ENCODE assay signal across 10 cellular contexts in genomic region chr2:64731306-64731654, GRCh38.
DNase-seq lines count a peak whose midpoint lies in the region; ATAC-seq and TF ChIP-seq lines count a peak whose summit lies in the region.
"Had no signal": no experiment of that assay in that cellular context is flagged by ENCODE, and none has a peak within 500 bp of the region (broad histone marks: within the 10 kb centered on the region; RNA-seq: fewer than 3 reads in every experiment).

No MANE protein-coding gene starts in this region.

- TF ChIP-seq POLR2A in Peyer's patch (IDR thresholded peaks at IDR 0.05), result no peak
- TF ChIP-seq POLR2A in esophagus squamous epithelium (IDR thresholded peaks at IDR 0.05), result no peak

- peak overlapping the region; percentile 87 to 99 (median 96) for H3K27ac Mint-ChIP-seq in CD8-positive, alpha-beta memory T cell

- H3K4me3 Mint-ChIP-seq in CD8-positive, alpha-beta memory T cell, result peak overlapping the region; percentile 85 to 94 (median 88)

- no peak for ATAC-seq in HG03095 (IDR thresholded peaks at IDR 0.05; ENCODE audit: unreplicated experiment)

- H2AFZ ChIP-seq in parathyroid adenoma, result peak overlapping the region; percentile 52

- intact Hi-C loops in esophagus squamous epithelium (cut with DNase I), result no loop called here

- H3K27ac ChIP-seq in CD8-positive, alpha-beta memory T cell (ENCODE audit: low read depth, low read length), result no peak overlapping the region
- peak overlapping the region; percentile 76 to 82 (median 78) for H3K27ac ChIP-seq in Peyer's patch
- H3K27ac ChIP-seq in esophagus squamous epithelium, result peak overlapping the region; percentile 57 to 88 (median 75)
- peak overlapping the region; percentile 19 for H3K27ac ChIP-seq in parathyroid adenoma
- H3K27ac ChIP-seq: KMS-11 had no signal

- no peak overlapping the region for H3K9ac ChIP-seq in parathyroid adenoma
- H3K9ac ChIP-seq: KMS-11 had no signal

- POLR2A ChIA-PET in CD8-positive, alpha-beta memory T cell (lab: Charles Lee), result interaction anchor here (0.7 to 3.1 kb wide), 4 partner anchors 20 to 208 kb away, joined by 3 to 15 read pairs (median 8); partner anchors contain the start of gene SERTAD2

- H3K4me1 Mint-ChIP-seq in CD8-positive, alpha-beta memory T cell, result peaks cover 39 to 52% (median 46%) of the 10 kb centered on the region in 3 donors

- TF ChIP-seq CTCF in Peyer's patch (IDR thresholded peaks at IDR 0.05), result no peak
- TF ChIP-seq CTCF in esophagus squamous epithelium (IDR thresholded peaks at IDR 0.05), result no peak
- TF ChIP-seq CTCF in parathyroid adenoma (IDR thresholded peaks at IDR 0.05), result no peak

- H3K79me2 ChIP-seq in parathyroid adenoma, result no peaks in the 10 kb centered on the region

- H3K9me3 ChIP-seq in CD8-positive, alpha-beta memory T cell (ENCODE audit: low read length), result no peaks in the 10 kb centered on the region
- H3K9me3 ChIP-seq in Peyer's patch (no peaks in the 10 kb centered on the region), esophagus squamous epithelium (no peaks in the 10 kb centered on the region), parathyroid adenoma (ENCODE audit: control insufficient read depth, low read length) (no peaks in the 10 kb centered on the region)

- no peak for DNase-seq in CD8-positive, alpha-beta memory T cell
- DNase-seq in Peyer's patch, result no peak
- no peak for DNase-seq in esophagus squamous epithelium (lab: John Stamatoyannopoulos, UW)
- no peak for DNase-seq in NCI-H187 treated with DMSO at 0.1 percent for 48 hours (lab: John Stamatoyannopoulos, UW)
- DNase-seq in NCI-H510A treated with DMSO at 0.1 percent for 48 hours (lab: John Stamatoyannopoulos, UW), result no peak
- DNase-seq in NCI-H2227 (lab: John Stamatoyannopoulos, UW; ENCODE audit: unreplicated experiment), result no peak
- DNase-seq: effector CD4-positive, alpha-beta T cell had no signal

- no peaks in the 10 kb centered on the region for H3K27me3 ChIP-seq in CD8-positive, alpha-beta memory T cell (ENCODE audit: insufficient read depth, low read length, poor library complexity, severe bottlenecking)
- H3K27me3 ChIP-seq in Peyer's patch (no peaks in the 10 kb centered on the region), esophagus squamous epithelium (no peaks in the 10 kb centered on the region), parathyroid adenoma (ENCODE audit: control insufficient read depth, insufficient read depth, low read length) (no peaks in the 10 kb centered on the region)

- H3K9me3 Mint-ChIP-seq in CD8-positive, alpha-beta memory T cell, result no peaks in the 10 kb centered on the region

- peaks cover 0 to 11% (median 6%) of the 10 kb centered on the region in 3 donors for H3K36me3 Mint-ChIP-seq in CD8-positive, alpha-beta memory T cell

- H3K36me3 ChIP-seq in CD8-positive, alpha-beta memory T cell (ENCODE audit: insufficient read depth, low read length), result no peaks in the 10 kb centered on the region
- no peaks in the 10 kb centered on the region for H3K36me3 ChIP-seq in Peyer's patch
- no peaks in the 10 kb centered on the region for H3K36me3 ChIP-seq in esophagus squamous epithelium
- no peaks in the 10 kb centered on the region for H3K36me3 ChIP-seq in parathyroid adenoma (ENCODE audit: control insufficient read depth, insufficient read depth, low read length)

- H3K4me1 ChIP-seq in CD8-positive, alpha-beta memory T cell (ENCODE audit: insufficient read depth, low read length), result peaks cover 41% of the 10 kb centered on the region
- H3K4me1 ChIP-seq in Peyer's patch (peaks cover 0 to 37% (median 15%) of the 10 kb centered on the region in 4 donors), esophagus squamous epithelium (peaks cover 12 to 53% (median 29%) of the 10 kb centered on the region in 3 donors), parathyroid adenoma (peaks cover 14% of the 10 kb centered on the region)

- whole genome bisulfite sequencing in esophagus squamous epithelium, 2 donors, result 19 to 24% methylated on average over 3 of the region's 3 CpGs

- CTCF ChIA-PET in CD8-positive, alpha-beta memory T cell (lab: Charles Lee), result interaction anchor here (1.2 to 2.3 kb wide), 5 partner anchors 10 to 85 kb away, joined by 3 to 12 read pairs (median 5); partner anchors contain the start of gene SERTAD2

- H3K4me2 ChIP-seq in parathyroid adenoma (ENCODE audit: low read length), result no peak overlapping the region

- peak overlapping the region; percentile 70 for H3K4me3 ChIP-seq in CD8-positive, alpha-beta memory T cell (ENCODE audit: low read length)
- H3K4me3 ChIP-seq in Peyer's patch, result peak overlapping the region in 1 of 4 donors; percentile 42
- peak overlapping the region in 3 of 4 donors; percentile 39 to 63 (median 41) for H3K4me3 ChIP-seq in esophagus squamous epithelium
- peak overlapping the region; percentile 28 for H3K4me3 ChIP-seq in parathyroid adenoma (ENCODE audit: low read depth, low read length)

- no peaks in the 10 kb centered on the region for H3K27me3 Mint-ChIP-seq in CD8-positive, alpha-beta memory T cell
